In the genomic region with DNA sequence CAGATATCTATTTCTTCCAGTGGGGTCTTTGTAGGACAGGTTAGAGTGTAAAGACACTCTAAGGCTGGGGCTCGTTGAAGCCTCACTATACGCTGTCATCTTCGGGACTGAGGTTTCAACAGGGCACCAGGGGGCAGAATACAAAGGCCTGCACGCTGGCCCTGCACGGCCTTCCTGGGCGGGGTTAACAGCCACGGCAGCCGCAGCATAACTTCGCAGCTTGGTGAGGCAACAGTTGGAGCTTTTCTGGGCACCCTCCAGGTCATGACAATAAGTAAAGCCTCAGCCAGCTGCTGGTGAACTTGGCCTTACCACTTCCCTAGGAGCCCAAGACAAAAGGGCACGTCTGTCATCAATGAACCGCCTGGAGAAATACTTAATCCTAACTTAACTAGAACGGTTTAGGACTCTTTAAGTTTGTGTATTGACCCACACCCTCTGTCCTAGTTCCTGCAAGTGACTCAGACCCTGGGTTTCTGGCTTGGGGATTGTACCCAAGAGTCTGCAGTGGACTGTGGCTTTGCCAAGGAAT, we compare ENCODE assay signal across 1 cellular context.
A peak's percentile ranks its signal among the peaks of the same experiment; 100 is the strongest.
TF ChIP-seq lines count a peak whose summit lies in the region.

No MANE protein-coding gene starts in this region.

TF ChIP-seq in K562, 482 proteins besides CTCF, POLR2A, EP300 and RAD21 (continued from another document and continues in another):
- TF ChIP-seq, protein P1, sequence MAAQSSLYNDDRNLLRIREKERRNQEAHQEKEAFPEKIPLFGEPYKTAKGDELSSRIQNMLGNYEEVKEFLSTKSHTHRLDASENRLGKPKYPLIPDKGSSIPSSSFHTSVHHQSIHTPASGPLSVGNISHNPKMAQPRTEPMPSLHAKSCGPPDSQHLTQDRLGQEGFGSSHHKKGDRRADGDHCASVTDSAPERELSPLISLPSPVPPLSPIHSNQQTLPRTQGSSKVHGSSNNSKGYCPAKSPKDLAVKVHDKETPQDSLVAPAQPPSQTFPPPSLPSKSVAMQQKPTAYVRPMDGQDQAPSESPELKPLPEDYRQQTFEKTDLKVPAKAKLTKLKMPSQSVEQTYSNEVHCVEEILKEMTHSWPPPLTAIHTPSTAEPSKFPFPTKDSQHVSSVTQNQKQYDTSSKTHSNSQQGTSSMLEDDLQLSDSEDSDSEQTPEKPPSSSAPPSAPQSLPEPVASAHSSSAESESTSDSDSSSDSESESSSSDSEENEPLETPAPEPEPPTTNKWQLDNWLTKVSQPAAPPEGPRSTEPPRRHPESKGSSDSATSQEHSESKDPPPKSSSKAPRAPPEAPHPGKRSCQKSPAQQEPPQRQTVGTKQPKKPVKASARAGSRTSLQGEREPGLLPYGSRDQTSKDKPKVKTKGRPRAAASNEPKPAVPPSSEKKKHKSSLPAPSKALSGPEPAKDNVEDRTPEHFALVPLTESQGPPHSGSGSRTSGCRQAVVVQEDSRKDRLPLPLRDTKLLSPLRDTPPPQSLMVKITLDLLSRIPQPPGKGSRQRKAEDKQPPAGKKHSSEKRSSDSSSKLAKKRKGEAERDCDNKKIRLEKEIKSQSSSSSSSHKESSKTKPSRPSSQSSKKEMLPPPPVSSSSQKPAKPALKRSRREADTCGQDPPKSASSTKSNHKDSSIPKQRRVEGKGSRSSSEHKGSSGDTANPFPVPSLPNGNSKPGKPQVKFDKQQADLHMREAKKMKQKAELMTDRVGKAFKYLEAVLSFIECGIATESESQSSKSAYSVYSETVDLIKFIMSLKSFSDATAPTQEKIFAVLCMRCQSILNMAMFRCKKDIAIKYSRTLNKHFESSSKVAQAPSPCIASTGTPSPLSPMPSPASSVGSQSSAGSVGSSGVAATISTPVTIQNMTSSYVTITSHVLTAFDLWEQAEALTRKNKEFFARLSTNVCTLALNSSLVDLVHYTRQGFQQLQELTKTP (IDR thresholded peaks at IDR 0.05; ENCODE audit: low read depth in 1 of 2, partially characterized antibody in 2 of 2): peak; percentile 31 to 48
- TF ChIP-seq BCL6 (CRISPR knock-in tag; IDR thresholded peaks at IDR 0.05) (peak; percentile 54; the same call in 1 of the 2 replicates), KAT8 (IDR thresholded peaks at IDR 0.05; ENCODE audit: low read depth) (no peak), NR2F6 (CRISPR knock-in tag; IDR thresholded peaks at IDR 0.05) (no peak), ZNF239 (CRISPR knock-in tag; IDR thresholded peaks at IDR 0.05) (peak; percentile 46; the same call in 1 of the 2 replicates), PRMT5 (CRISPR knock-in tag; IDR thresholded peaks at IDR 0.05) (no peak), ZNF263 (CRISPR knock-in tag; IDR thresholded peaks at IDR 0.05; ENCODE audit: borderline replicate concordance) (no peak; the same call in 1 of the 2 replicates), ILF3 (IDR thresholded peaks at IDR 0.05; ENCODE audit: borderline replicate concordance) (no peak), KDM2B (CRISPR knock-in tag; IDR thresholded peaks at IDR 0.05) (no peak), MEIS2 (IDR thresholded peaks at IDR 0.05; ENCODE audit: partially characterized antibody) (peak; percentile 12), MCM7 (IDR thresholded peaks at IDR 0.05) (no peak), CEBPG (CRISPR knock-in tag; IDR thresholded peaks at IDR 0.05) (peak; percentile 79), CEBPG (tag; conservative IDR thresholded peaks at IDR 0.05 in 1 of 2, IDR thresholded peaks at IDR 0.05 in 1 of 2) (peak; percentile 77 to 95), ZNF696 (CRISPR knock-in tag; conservative IDR thresholded peaks at IDR 0.05) (no peak), ESRRA (IDR thresholded peaks at IDR 0.05; ENCODE audit: borderline replicate concordance, low read depth) (peak; percentile 45; the same call in 1 of the 2 replicates), EWSR1 (IDR thresholded peaks at IDR 0.05; ENCODE audit: borderline replicate concordance, low read depth, partially characterized antibody) (no peak), ZNF146 (CRISPR knock-in tag; IDR thresholded peaks at IDR 0.05; ENCODE audit: unreplicated experiment) (no peak), ETV5 (CRISPR knock-in tag; IDR thresholded peaks at IDR 0.05; ENCODE audit: low read depth) (peak; percentile 91), EP400 (IDR thresholded peaks at IDR 0.05) (peak; percentile 57), KLF6 (CRISPR knock-in tag; IDR thresholded peaks at IDR 0.05; ENCODE audit: borderline replicate concordance) (peak; percentile 52; the same call in 1 of the 2 replicates), NBN (IDR thresholded peaks at IDR 0.05; ENCODE audit: low read depth) (no peak; the same call in 1 of the 2 replicates), ARNT (IDR thresholded peaks at IDR 0.05) (no peak), IFI16 (CRISPR knock-in tag; IDR thresholded peaks at IDR 0.05) (no peak), BCOR (IDR thresholded peaks at IDR 0.05) (no peak), LARP7 (IDR thresholded peaks at IDR 0.05) (no peak), POLR2AphosphoS2 (IDR thresholded peaks at IDR 0.05; ENCODE audit: low read length) (no peak), ZKSCAN8 (CRISPR knock-in tag; IDR thresholded peaks at IDR 0.05) (no peak), ESRRB (CRISPR knock-in tag; IDR thresholded peaks at IDR 0.05; ENCODE audit: borderline replicate concordance) (no peak), HNRNPL (IDR thresholded peaks at IDR 0.05; ENCODE audit: low read depth, low read length) (no peak), SETDB1 (IDR thresholded peaks at IDR 0.05; ENCODE audit: low read length) (no peak), GATA2 (CRISPR knock-in tag; IDR thresholded peaks at IDR 0.05) (no peak)
- TF ChIP-seq, protein P2, sequence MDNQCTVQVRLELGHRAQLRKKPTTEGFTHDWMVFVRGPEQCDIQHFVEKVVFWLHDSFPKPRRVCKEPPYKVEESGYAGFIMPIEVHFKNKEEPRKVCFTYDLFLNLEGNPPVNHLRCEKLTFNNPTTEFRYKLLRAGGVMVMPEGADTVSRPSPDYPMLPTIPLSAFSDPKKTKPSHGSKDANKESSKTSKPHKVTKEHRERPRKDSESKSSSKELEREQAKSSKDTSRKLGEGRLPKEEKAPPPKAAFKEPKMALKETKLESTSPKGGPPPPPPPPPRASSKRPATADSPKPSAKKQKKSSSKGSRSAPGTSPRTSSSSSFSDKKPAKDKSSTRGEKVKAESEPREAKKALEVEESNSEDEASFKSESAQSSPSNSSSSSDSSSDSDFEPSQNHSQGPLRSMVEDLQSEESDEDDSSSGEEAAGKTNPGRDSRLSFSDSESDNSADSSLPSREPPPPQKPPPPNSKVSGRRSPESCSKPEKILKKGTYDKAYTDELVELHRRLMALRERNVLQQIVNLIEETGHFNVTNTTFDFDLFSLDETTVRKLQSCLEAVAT (IDR thresholded peaks at IDR 0.05): no peak
- TF ChIP-seq, protein P3, sequence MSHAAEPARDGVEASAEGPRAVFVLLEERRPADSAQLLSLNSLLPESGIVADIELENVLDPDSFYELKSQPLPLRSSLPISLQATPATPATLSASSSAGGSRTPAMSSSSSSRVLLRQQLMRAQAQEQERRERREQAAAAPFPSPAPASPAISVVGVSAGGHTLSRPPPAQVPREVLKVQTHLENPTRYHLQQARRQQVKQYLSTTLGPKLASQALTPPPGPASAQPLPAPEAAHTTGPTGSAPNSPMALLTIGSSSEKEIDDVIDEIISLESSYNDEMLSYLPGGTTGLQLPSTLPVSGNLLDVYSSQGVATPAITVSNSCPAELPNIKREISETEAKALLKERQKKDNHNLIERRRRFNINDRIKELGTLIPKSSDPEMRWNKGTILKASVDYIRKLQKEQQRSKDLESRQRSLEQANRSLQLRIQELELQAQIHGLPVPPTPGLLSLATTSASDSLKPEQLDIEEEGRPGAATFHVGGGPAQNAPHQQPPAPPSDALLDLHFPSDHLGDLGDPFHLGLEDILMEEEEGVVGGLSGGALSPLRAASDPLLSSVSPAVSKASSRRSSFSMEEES (CRISPR knock-in tag; IDR thresholded peaks at IDR 0.05): no peak
- TF ChIP-seq, protein P4, sequence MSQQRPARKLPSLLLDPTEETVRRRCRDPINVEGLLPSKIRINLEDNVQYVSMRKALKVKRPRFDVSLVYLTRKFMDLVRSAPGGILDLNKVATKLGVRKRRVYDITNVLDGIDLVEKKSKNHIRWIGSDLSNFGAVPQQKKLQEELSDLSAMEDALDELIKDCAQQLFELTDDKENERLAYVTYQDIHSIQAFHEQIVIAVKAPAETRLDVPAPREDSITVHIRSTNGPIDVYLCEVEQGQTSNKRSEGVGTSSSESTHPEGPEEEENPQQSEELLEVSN (IDR thresholded peaks at IDR 0.05; ENCODE audit: borderline replicate concordance in 1 of 2, extremely low read depth in 1 of 2, insufficient read depth in 1 of 2, insufficient read length in 1 of 2, low read depth in 1 of 2, low read length in 1 of 2, poor library complexity in 1 of 2, severe bottlenecking in 1 of 2): peak; percentile 77 to 92
- TF ChIP-seq, protein P5, sequence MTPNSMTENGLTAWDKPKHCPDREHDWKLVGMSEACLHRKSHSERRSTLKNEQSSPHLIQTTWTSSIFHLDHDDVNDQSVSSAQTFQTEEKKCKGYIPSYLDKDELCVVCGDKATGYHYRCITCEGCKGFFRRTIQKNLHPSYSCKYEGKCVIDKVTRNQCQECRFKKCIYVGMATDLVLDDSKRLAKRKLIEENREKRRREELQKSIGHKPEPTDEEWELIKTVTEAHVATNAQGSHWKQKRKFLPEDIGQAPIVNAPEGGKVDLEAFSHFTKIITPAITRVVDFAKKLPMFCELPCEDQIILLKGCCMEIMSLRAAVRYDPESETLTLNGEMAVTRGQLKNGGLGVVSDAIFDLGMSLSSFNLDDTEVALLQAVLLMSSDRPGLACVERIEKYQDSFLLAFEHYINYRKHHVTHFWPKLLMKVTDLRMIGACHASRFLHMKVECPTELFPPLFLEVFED (CRISPR knock-in tag; conservative IDR thresholded peaks at IDR 0.05): peak; percentile 35; the same call in 1 of the 2 replicates
- TF ChIP-seq, protein P6, sequence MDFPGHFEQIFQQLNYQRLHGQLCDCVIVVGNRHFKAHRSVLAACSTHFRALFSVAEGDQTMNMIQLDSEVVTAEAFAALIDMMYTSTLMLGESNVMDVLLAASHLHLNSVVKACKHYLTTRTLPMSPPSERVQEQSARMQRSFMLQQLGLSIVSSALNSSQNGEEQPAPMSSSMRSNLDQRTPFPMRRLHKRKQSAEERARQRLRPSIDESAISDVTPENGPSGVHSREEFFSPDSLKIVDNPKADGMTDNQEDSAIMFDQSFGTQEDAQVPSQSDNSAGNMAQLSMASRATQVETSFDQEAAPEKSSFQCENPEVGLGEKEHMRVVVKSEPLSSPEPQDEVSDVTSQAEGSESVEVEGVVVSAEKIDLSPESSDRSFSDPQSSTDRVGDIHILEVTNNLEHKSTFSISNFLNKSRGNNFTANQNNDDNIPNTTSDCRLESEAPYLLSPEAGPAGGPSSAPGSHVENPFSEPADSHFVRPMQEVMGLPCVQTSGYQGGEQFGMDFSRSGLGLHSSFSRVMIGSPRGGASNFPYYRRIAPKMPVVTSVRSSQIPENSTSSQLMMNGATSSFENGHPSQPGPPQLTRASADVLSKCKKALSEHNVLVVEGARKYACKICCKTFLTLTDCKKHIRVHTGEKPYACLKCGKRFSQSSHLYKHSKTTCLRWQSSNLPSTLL (IDR thresholded peaks at IDR 0.05): no peak
- TF ChIP-seq, protein P7, sequence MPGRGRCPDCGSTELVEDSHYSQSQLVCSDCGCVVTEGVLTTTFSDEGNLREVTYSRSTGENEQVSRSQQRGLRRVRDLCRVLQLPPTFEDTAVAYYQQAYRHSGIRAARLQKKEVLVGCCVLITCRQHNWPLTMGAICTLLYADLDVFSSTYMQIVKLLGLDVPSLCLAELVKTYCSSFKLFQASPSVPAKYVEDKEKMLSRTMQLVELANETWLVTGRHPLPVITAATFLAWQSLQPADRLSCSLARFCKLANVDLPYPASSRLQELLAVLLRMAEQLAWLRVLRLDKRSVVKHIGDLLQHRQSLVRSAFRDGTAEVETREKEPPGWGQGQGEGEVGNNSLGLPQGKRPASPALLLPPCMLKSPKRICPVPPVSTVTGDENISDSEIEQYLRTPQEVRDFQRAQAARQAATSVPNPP (IDR thresholded peaks at IDR 0.05; ENCODE audit: borderline replicate concordance, insufficient read depth, insufficient read length): no peak
- TF ChIP-seq, protein P8, sequence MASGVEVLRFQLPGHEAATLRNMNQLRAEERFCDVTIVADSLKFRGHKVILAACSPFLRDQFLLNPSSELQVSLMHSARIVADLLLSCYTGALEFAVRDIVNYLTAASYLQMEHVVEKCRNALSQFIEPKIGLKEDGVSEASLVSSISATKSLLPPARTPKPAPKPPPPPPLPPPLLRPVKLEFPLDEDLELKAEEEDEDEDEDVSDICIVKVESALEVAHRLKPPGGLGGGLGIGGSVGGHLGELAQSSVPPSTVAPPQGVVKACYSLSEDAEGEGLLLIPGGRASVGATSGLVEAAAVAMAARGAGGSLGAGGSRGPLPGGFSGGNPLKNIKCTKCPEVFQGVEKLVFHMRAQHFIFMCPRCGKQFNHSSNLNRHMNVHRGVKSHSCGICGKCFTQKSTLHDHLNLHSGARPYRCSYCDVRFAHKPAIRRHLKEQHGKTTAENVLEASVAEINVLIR (CRISPR knock-in tag; IDR thresholded peaks at IDR 0.05): peak; percentile 36; the same call in 1 of the 2 replicates
- TF ChIP-seq, protein P9, sequence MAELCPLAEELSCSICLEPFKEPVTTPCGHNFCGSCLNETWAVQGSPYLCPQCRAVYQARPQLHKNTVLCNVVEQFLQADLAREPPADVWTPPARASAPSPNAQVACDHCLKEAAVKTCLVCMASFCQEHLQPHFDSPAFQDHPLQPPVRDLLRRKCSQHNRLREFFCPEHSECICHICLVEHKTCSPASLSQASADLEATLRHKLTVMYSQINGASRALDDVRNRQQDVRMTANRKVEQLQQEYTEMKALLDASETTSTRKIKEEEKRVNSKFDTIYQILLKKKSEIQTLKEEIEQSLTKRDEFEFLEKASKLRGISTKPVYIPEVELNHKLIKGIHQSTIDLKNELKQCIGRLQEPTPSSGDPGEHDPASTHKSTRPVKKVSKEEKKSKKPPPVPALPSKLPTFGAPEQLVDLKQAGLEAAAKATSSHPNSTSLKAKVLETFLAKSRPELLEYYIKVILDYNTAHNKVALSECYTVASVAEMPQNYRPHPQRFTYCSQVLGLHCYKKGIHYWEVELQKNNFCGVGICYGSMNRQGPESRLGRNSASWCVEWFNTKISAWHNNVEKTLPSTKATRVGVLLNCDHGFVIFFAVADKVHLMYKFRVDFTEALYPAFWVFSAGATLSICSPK (IDR thresholded peaks at IDR 0.05; ENCODE audit: borderline replicate concordance): no peak
- TF ChIP-seq, protein P10, sequence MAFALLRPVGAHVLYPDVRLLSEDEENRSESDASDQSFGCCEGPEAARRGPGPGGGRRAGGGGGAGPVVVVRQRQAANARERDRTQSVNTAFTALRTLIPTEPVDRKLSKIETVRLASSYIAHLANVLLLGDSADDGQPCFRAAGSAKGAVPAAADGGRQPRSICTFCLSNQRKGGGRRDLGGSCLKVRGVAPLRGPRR (CRISPR knock-in tag; IDR thresholded peaks at IDR 0.05): no peak
- TF ChIP-seq, protein P11, sequence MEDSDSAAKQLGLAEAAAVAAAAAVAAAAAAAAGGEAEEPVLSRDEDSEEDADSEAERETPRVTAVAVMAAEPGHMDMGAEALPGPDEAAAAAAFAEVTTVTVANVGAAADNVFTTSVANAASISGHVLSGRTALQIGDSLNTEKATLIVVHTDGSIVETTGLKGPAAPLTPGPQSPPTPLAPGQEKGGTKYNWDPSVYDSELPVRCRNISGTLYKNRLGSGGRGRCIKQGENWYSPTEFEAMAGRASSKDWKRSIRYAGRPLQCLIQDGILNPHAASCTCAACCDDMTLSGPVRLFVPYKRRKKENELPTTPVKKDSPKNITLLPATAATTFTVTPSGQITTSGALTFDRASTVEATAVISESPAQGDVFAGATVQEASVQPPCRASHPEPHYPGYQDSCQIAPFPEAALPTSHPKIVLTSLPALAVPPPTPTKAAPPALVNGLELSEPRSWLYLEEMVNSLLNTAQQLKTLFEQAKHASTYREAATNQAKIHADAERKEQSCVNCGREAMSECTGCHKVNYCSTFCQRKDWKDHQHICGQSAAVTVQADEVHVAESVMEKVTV (CRISPR knock-in tag; IDR thresholded peaks at IDR 0.05): peak; percentile 95
